1 cellular context compared by ENCODE assay signal in the genomic region with DNA sequence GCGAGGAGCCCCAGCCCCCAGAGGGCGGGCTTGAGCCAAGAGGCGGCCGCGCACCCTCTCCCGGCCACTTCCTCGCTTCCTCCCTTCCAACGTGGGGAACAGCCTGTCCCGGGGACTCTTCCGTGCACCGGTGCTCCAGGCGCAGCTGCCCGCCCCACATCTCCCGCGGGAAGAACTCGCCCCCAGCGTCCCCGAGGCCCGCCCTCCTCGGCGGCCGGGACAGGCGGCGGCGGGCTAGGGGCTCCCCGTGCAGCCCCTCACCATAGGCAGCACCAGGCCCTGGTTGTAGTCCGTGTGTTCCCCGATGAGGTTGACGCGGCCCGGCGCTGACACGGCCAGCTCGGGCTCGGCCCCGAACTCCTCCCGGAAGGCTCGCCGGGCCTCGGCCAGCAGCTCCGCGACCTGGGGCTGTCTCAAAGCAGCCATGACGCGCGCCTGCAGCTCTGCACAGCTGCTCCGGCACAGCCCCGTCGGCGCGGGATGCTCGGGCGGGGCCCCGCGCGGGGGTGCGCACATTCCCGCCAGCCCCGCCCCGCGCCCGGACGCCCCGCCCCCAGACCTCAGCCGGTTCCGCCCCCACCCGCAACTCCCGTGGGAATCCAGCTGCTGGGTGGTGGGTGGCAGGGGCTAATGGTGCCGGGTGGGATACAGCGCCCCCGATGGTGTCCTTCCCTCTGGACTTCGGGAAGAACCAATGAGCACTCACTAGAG.
A peak's percentile ranks its signal among the peaks of the same experiment; 100 is the strongest.
TF ChIP-seq lines count a peak whose summit lies in the region.

Gene GALK1, minus strand, starts transcription at position 482 of the 711 bp plus-strand sequence. Its CDS starts 56 bp downstream, at position 426.

TF ChIP-seq in HepG2, 621 proteins besides CTCF, POLR2A, EP300 and RAD21 (continued from another document and continues in another):
- TF ChIP-seq ZNF280D (CRISPR knock-in tag; IDR thresholded peaks at IDR 0.05) (no peak), YEATS4 (CRISPR knock-in tag; IDR thresholded peaks at IDR 0.05; ENCODE audit: borderline replicate concordance) (peak; percentile 57; the same call in 1 of the 2 replicates), ZNF552 (CRISPR knock-in tag; IDR thresholded peaks at IDR 0.05; ENCODE audit: borderline replicate concordance) (0 out of 2 replicates have a peak, but pooled peaks have one; percentile 37), ZC3H13 (CRISPR knock-in tag; IDR thresholded peaks at IDR 0.05) (peak; percentile 55; the same call in 1 of the 2 replicates), ZNF335 (CRISPR knock-in tag; IDR thresholded peaks at IDR 0.05) (no peak), TIGD3 (CRISPR knock-in tag; IDR thresholded peaks at IDR 0.05; ENCODE audit: borderline replicate concordance) (0 out of 2 replicates have a peak, but pooled peaks have one; percentile 22), CBFB (CRISPR knock-in tag; IDR thresholded peaks at IDR 0.05) (no peak), NBN (conservative IDR thresholded peaks at IDR 0.05) (no peak), TEAD2 (CRISPR knock-in tag; IDR thresholded peaks at IDR 0.05) (peak; percentile 52; the same call in 1 of the 2 replicates), ZNF75D (CRISPR knock-in tag; IDR thresholded peaks at IDR 0.05; ENCODE audit: borderline replicate concordance) (no peak), TP53 (CRISPR knock-in tag; conservative IDR thresholded peaks at IDR 0.05) (peak; percentile 65; the same call in 1 of the 2 replicates), ZNF788 (CRISPR knock-in tag; IDR thresholded peaks at IDR 0.05; ENCODE audit: borderline replicate concordance) (peak; percentile 29; the same call in 1 of the 2 replicates), HNRNPH1 (optimal IDR thresholded peaks at IDR 0.05; ENCODE audit: low read depth, low read length) (no peak), ZNF616 (CRISPR knock-in tag; IDR thresholded peaks at IDR 0.05; ENCODE audit: low read depth) (peak; percentile 28; the same call in 1 of the 2 replicates), ZBTB7A (CRISPR knock-in tag; IDR thresholded peaks at IDR 0.05) (peak; percentile 62; the same call in 1 of the 2 replicates), ZNF737 (CRISPR knock-in tag; IDR thresholded peaks at IDR 0.05; ENCODE audit: borderline replicate concordance) (no peak; the same call in 1 of the 2 replicates), ZNF468 (CRISPR knock-in tag; IDR thresholded peaks at IDR 0.05) (peak; percentile 93; the same call in 1 of the 2 replicates), SKIL (CRISPR knock-in tag; IDR thresholded peaks at IDR 0.05; ENCODE audit: borderline replicate concordance) (no peak), ZNF776 (CRISPR knock-in tag; IDR thresholded peaks at IDR 0.05) (peak; percentile 41; the same call in 1 of the 2 replicates), ELF1 (CRISPR knock-in tag; IDR thresholded peaks at IDR 0.05) (no peak), SRY (CRISPR knock-in tag; IDR thresholded peaks at IDR 0.05) (peak; percentile 93; the same call in 1 of the 2 replicates), MAFF (IDR thresholded peaks at IDR 0.05; ENCODE audit: low read depth, low read length) (no peak), ZSCAN30 (CRISPR knock-in tag; IDR thresholded peaks at IDR 0.05) (no peak), KLF13 (CRISPR knock-in tag; IDR thresholded peaks at IDR 0.05) (no peak), ZNF775 (CRISPR knock-in tag; IDR thresholded peaks at IDR 0.05; ENCODE audit: borderline replicate concordance) (no peak), NR2F6 (IDR thresholded peaks at IDR 0.05) (no peak), NR2F6 (CRISPR knock-in tag; IDR thresholded peaks at IDR 0.05) (peak; percentile 53), ZNF556 (CRISPR knock-in tag; IDR thresholded peaks at IDR 0.05; ENCODE audit: borderline replicate concordance) (0 out of 2 replicates have a peak, but pooled peaks have one; percentile 12), SETDB1 (CRISPR knock-in tag; IDR thresholded peaks at IDR 0.05; ENCODE audit: borderline replicate concordance) (no peak), ZNF451 (CRISPR knock-in tag; IDR thresholded peaks at IDR 0.05) (peak; percentile 59; the same call in 1 of the 2 replicates), SP4 (CRISPR knock-in tag; IDR thresholded peaks at IDR 0.05) (peak; percentile 71; the same call in 1 of the 2 replicates), ZFX (CRISPR knock-in tag; IDR thresholded peaks at IDR 0.05; ENCODE audit: low read depth) (peak; percentile 58), SP2 (CRISPR knock-in tag; IDR thresholded peaks at IDR 0.05) (no peak), ZFP62 (CRISPR knock-in tag; IDR thresholded peaks at IDR 0.05) (0 out of 2 replicates have a peak, but pooled peaks have one; percentile 27), HNRNPLL (IDR thresholded peaks at IDR 0.05; ENCODE audit: low read depth, low read length, poor library complexity, severe bottlenecking) (peak; percentile 38), TCF7L2 (IDR thresholded peaks at IDR 0.05; ENCODE audit: low read depth, low read length) (no peak), MAF1 (CRISPR knock-in tag; IDR thresholded peaks at IDR 0.05; ENCODE audit: borderline replicate concordance) (peak; percentile 24; the same call in 1 of the 2 replicates), RAD51 (IDR thresholded peaks at IDR 0.05; ENCODE audit: borderline replicate concordance) (no peak), KAT8 (CRISPR knock-in tag; IDR thresholded peaks at IDR 0.05) (0 out of 2 replicates have a peak, but pooled peaks have one; percentile 3), AHDC1 (CRISPR knock-in tag; IDR thresholded peaks at IDR 0.05; ENCODE audit: borderline replicate concordance) (0 out of 2 replicates have a peak, but pooled peaks have one; percentile 18), ATF1 (CRISPR knock-in tag; IDR thresholded peaks at IDR 0.05) (no peak), NR1H2 (CRISPR knock-in tag; IDR thresholded peaks at IDR 0.05; ENCODE audit: borderline replicate concordance, low read depth) (no peak), ZNF33A (CRISPR knock-in tag; IDR thresholded peaks at IDR 0.05; ENCODE audit: borderline replicate concordance) (0 out of 2 replicates have a peak, but pooled peaks have one; percentile 26), GZF1 (CRISPR knock-in tag; IDR thresholded peaks at IDR 0.05) (0 out of 2 replicates have a peak, but pooled peaks have one; percentile 47), MLLT10 (CRISPR knock-in tag; IDR thresholded peaks at IDR 0.05) (no peak), NCOA5 (CRISPR knock-in tag; IDR thresholded peaks at IDR 0.05) (no peak), DPF2 (CRISPR knock-in tag; IDR thresholded peaks at IDR 0.05; ENCODE audit: borderline replicate concordance, low read depth) (no peak), TOPORS (CRISPR knock-in tag; IDR thresholded peaks at IDR 0.05) (no peak; the same call in 1 of the 2 replicates), PTBP1 (IDR thresholded peaks at IDR 0.05; ENCODE audit: low read depth, low read length, poor library complexity, severe bottlenecking) (peak; percentile 81)
- TF ChIP-seq, protein P1, sequence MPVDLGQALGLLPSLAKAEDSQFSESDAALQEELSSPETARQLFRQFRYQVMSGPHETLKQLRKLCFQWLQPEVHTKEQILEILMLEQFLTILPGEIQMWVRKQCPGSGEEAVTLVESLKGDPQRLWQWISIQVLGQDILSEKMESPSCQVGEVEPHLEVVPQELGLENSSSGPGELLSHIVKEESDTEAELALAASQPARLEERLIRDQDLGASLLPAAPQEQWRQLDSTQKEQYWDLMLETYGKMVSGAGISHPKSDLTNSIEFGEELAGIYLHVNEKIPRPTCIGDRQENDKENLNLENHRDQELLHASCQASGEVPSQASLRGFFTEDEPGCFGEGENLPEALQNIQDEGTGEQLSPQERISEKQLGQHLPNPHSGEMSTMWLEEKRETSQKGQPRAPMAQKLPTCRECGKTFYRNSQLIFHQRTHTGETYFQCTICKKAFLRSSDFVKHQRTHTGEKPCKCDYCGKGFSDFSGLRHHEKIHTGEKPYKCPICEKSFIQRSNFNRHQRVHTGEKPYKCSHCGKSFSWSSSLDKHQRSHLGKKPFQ (CRISPR knock-in tag; IDR thresholded peaks at IDR 0.05; ENCODE audit: insufficient replicate concordance): peak; percentile 65
- TF ChIP-seq, protein P2, sequence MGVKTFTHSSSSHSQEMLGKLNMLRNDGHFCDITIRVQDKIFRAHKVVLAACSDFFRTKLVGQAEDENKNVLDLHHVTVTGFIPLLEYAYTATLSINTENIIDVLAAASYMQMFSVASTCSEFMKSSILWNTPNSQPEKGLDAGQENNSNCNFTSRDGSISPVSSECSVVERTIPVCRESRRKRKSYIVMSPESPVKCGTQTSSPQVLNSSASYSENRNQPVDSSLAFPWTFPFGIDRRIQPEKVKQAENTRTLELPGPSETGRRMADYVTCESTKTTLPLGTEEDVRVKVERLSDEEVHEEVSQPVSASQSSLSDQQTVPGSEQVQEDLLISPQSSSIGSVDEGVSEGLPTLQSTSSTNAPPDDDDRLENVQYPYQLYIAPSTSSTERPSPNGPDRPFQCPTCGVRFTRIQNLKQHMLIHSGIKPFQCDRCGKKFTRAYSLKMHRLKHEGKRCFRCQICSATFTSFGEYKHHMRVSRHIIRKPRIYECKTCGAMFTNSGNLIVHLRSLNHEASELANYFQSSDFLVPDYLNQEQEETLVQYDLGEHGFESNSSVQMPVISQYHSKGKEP (CRISPR knock-in tag; IDR thresholded peaks at IDR 0.05): no peak
